ENCODE assay signal across 19 cellular contexts in the genomic region with DNA sequence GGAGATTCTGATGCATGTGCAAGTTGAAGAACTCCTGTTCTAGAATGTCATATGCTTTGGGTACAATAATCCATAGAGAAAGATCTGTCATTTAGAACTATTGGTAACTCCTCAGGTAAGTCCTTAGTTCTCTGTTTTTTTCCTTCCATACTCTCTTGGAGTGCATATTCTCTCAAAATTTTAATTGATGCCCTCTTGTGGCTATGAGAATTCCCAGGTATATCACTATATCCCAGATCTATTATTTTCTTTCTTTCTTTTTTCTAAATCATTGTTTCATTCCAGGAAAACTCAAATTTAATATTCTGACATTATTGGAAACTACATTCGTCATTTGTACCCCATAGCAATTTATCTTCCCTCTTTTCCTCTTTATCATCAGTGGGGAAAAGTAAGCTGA.
DNase-seq lines count a peak whose midpoint lies in the region; ATAC-seq and TF ChIP-seq lines count a peak whose summit lies in the region.
"Had no signal": no experiment of that assay in that cellular context is flagged by ENCODE, and none has a peak within 500 bp of the region (broad histone marks: within the 10 kb centered on the region; RNA-seq: fewer than 3 reads in every experiment).

No MANE protein-coding gene starts in this region.

- no peaks in the 10 kb centered on the region for H3K4me1 ChIP-seq in left ventricle myocardium inferior

- intact Hi-C loops in left ventricle myocardium inferior (cut with micrococcal nuclease) (no loop called here), Right ventricle myocardium inferior (cut with DNase I) (no loop called here)

- no peak overlapping the region for H3K4me3 ChIP-seq in left ventricle myocardium inferior
- no peak overlapping the region for H3K4me3 ChIP-seq in LNCaP clone FGC (ENCODE audit: low read depth, low read length)
- H3K4me3 ChIP-seq in epithelial cell of esophagus (ENCODE audit: low read length) = no peak overlapping the region
- H3K4me3 ChIP-seq: GM12878, GM23338 had no signal

- H3K27me3 ChIP-seq in left ventricle myocardium inferior (ENCODE audit: low read depth) = no peaks in the 10 kb centered on the region

- H3K27ac ChIP-seq in left ventricle myocardium inferior (replicated peaks) = no peak overlapping the region

- no peaks in the 10 kb centered on the region for H3K9me3 ChIP-seq in left ventricle myocardium inferior (replicated peaks)

- DNase-seq in left ventricle myocardium inferior (no peak), Right ventricle myocardium inferior (ENCODE audit: missing footprints) (no peak), LNCaP clone FGC (ENCODE audit: low read depth) (no peak), epithelial cell of esophagus (ENCODE audit: low read depth) (peak; percentile 19), NCI-H510A (lab: John Stamatoyannopoulos, UW) (no peak), globus pallidus (ENCODE audit: low spot score) (no peak)
- DNase-seq: ACHN; Calu3; CD4-positive, alpha-beta memory T cell; DMS79 treated with DMSO at 0.1 percent for 48 hours; MV-4-11; NCI-H187 treated with DMSO at 0.1 percent for 48 hours; NCI-H82; SHP77 treated with DMSO at 0.1 percent for 48 hours had no signal

- ATAC-seq in Right ventricle myocardium inferior = no peak
- ATAC-seq in HG02884 (IDR thresholded peaks at IDR 0.05; ENCODE audit: unreplicated experiment) = no peak
- ATAC-seq in GM19463 (IDR thresholded peaks at IDR 0.05; ENCODE audit: unreplicated experiment) = no peak
- ATAC-seq: GM12878, GM23338, Panc1 had no signal

- H3K36me3 ChIP-seq in left ventricle myocardium inferior = no peaks in the 10 kb centered on the region

- TF ChIP-seq CTCF in left ventricle myocardium inferior (IDR thresholded peaks at IDR 0.05; ENCODE audit: borderline replicate concordance) (peak; percentile 10), LNCaP clone FGC (IDR thresholded peaks at IDR 0.05; ENCODE audit: control insufficient read depth, extremely low read depth, insufficient read depth) (0 out of 2 replicates have a peak, but pooled peaks have one; percentile 12), epithelial cell of esophagus (IDR thresholded peaks at IDR 0.05; ENCODE audit: insufficient read depth, low read depth, low read length, missing control alignments) (peak; percentile 8)
